Comparison of ENCODE assay signal across 11 cellular contexts in the genomic region with DNA sequence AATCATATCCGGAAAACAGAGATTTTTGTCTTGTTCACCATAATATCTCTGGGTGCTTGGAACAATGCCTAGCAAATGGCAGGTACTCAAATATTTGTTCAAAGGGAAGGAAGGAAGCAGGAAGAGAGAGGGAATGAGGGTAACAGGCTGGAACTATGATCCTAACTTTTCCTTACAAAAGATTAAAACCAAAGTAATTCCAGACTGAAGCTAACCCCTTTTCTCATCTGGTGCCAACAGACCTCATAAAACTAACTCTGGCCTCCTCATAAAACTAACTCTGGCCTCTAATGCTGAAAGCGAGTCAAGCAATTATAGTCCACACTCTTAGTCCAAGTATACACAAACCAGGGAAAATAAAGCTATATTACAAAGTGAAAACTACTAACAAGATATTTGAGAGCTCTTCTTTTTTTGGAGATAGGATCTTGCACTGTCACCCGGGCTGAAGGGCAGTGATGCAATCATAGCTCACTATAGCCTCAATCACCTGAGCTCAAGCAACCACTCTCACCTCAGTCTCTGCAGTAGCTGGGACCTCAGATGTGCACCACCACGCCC.
DNase-seq lines count a peak whose midpoint lies in the region; ATAC-seq, FAIRE-seq and TF ChIP-seq lines count a peak whose summit lies in the region.
"Had no signal": no experiment of that assay in that cellular context is flagged by ENCODE, and none has a peak within 500 bp of the region (broad histone marks: within the 10 kb centered on the region; RNA-seq: fewer than 3 reads in every experiment).

No MANE protein-coding gene starts in this region.

- no peak overlapping the region for H2AFZ ChIP-seq in PC-3 (ENCODE audit: low read length)

- no peak for FAIRE-seq in D721Med (lab: Jason Lieb, UNC)

- peaks cover 100% of the 10 kb centered on the region for H3K79me2 ChIP-seq in PC-3 (ENCODE audit: low read length)

- intact Hi-C loops in PC-3 (cut with micrococcal nuclease): loop anchor here (5.0 kb wide), 2 partner anchors 44 to 74 kb away; no protein-coding TSS in a partner anchor

- no peak for DNase-seq in activated CD4-positive, CD25-positive, alpha-beta regulatory T cell (lab: John Stamatoyannopoulos, UW)
- peak; percentile 57 for DNase-seq in PC-3
- DNase-seq in foreskin keratinocyte: no peak
- DNase-seq in central memory CD4-positive, alpha-beta T cell: no peak
- no peak for DNase-seq in D721Med (ENCODE audit: insufficient read length, low spot score)
- DNase-seq: hippocampal formation; NCI-H1092; stimulated activated CD4-positive, alpha-beta T cell treated with anti-CD3 and anti-CD28 coated beads, Interleukin-1b, Interleukin-23, amount 100 ng/mL, for 48 hours had no signal

- ATAC-seq in activated CD4-positive, CD25-positive, alpha-beta regulatory T cell treated with anti-CD3 and anti-CD28 coated beads, Interleukin-2, amount 50 U/mL, for 24 hours: peak; percentile 65 to 67
- peak; percentile 63 for ATAC-seq in PC-3
- peak; percentile 21 for ATAC-seq in foreskin keratinocyte
- no peak for ATAC-seq in GM21576 (IDR thresholded peaks at IDR 0.05; ENCODE audit: unreplicated experiment)

- CTCF ChIA-PET in PC-3 (lab: Charles Lee): interaction anchor here (0.6 to 1.6 kb wide), 4 partner anchors 32 to 105 kb away, joined by 3 to 6 read pairs (median 6); a partner anchor contains a TSS

- no peaks in the 10 kb centered on the region for H3K9me2 ChIP-seq in PC-3 (replicated peaks; ENCODE audit: low read length)

- H3K27me3 ChIP-seq in PC-3 (ENCODE audit: low read length) (no peaks in the 10 kb centered on the region), foreskin keratinocyte (no peaks in the 10 kb centered on the region), rectal smooth muscle tissue (ENCODE audit: control insufficient read depth, insufficient read depth, low read length) (no peaks in the 10 kb centered on the region)

- H3K27ac ChIP-seq in PC-3 (ENCODE audit: low read length) (peak overlapping the region; percentile 38), foreskin keratinocyte (no peak overlapping the region), rectal smooth muscle tissue (ENCODE audit: low read depth, low read length) (no peak overlapping the region)

- H4K20me1 ChIP-seq in PC-3 (ENCODE audit: low read length): peaks cover 63% of the 10 kb centered on the region

- H3K4me2 ChIP-seq in PC-3 (ENCODE audit: low read length): peak overlapping the region; percentile 43

- peaks cover 7% of the 10 kb centered on the region for H3F3A ChIP-seq in PC-3 (ENCODE audit: low read length, unreplicated experiment)

- no peaks in the 10 kb centered on the region for H3K9me3 ChIP-seq in PC-3 (ENCODE audit: low read length)

- BruUV-seq in PC-3 (replicated peaks; lab: Mats Ljungman, UMichigan): no TSS peak

- TF ChIP-seq CTCF in PC-3 (conservative IDR thresholded peaks at IDR 0.05; ENCODE audit: low read depth, low read length) (no peak), foreskin keratinocyte (conservative IDR thresholded peaks at IDR 0.05) (no peak), D721Med (IDR thresholded peaks at IDR 0.05; ENCODE audit: insufficient read depth, missing control alignments) (no peak)

- H3K36me3 ChIP-seq in PC-3 (ENCODE audit: low read depth, low read length) (no peaks in the 10 kb centered on the region), rectal smooth muscle tissue (ENCODE audit: control insufficient read depth, insufficient read depth, low read length) (no peaks in the 10 kb centered on the region)

- POLR2A ChIA-PET in PC-3 (lab: Charles Lee; ENCODE audit: unreplicated experiment): no interaction called here

- H3K4me3 ChIP-seq in PC-3 (ENCODE audit: low read length) (peak overlapping the region; percentile 6; the same call in 1 of the 2 replicates), rectal smooth muscle tissue (ENCODE audit: low read length) (peak overlapping the region; percentile 21)

- H3K9ac ChIP-seq in PC-3 (ENCODE audit: low read length) (no peak overlapping the region), rectal smooth muscle tissue (ENCODE audit: low read length) (no peak overlapping the region)

- H3K4me1 ChIP-seq in PC-3 (ENCODE audit: insufficient read depth, low read length): peaks cover 31% of the 10 kb centered on the region
- peaks cover 15% of the 10 kb centered on the region for H3K4me1 ChIP-seq in foreskin keratinocyte
- H3K4me1 ChIP-seq in rectal smooth muscle tissue (ENCODE audit: control insufficient read depth, insufficient read depth, low read length): peaks cover 41% of the 10 kb centered on the region
